ENCODE assay signal across 20 cellular contexts in genomic region chr16:27460663-27461482, GRCh38. TPM values are rescaled to one million over a fixed set of nuclear protein-coding genes. Genes with fewer than 3 reads are reported as not detected.
A peak's percentile ranks its signal among the peaks of the same experiment; 100 is the strongest.
DNase-seq lines count a peak whose midpoint lies in the region; ATAC-seq and TF ChIP-seq lines count a peak whose summit lies in the region.
"Had no signal": no experiment of that assay in that cellular context is flagged by ENCODE, and none has a peak within 500 bp of the region (broad histone marks: within the 10 kb centered on the region; RNA-seq: fewer than 3 reads in every experiment).

No MANE protein-coding gene starts in this region.

- CTCF ChIA-PET in OCI-LY7 (lab: Charles Lee; ENCODE audit: unreplicated experiment), result no interaction called here

- H2BK12ac ChIP-seq in trophoblast cell (ENCODE audit: low read length), result no peak overlapping the region

- intact Hi-C loops in OCI-LY7 (cut with micrococcal nuclease; ENCODE audit: unreplicated experiment) (no loop called here), esophagus muscularis mucosa (cut with DNase I) (no loop called here)

- no peak overlapping the region for H3K27ac ChIP-seq in OCI-LY7 (ENCODE audit: low read depth, low read length, poor library complexity, severe bottlenecking)
- peak overlapping the region in 3 of 4 donors; percentile 21 to 52 (median 39) for H3K27ac ChIP-seq in esophagus muscularis mucosa (replicated peaks in 1 of 4)
- H3K27ac ChIP-seq in trophoblast cell (ENCODE audit: low read depth, low read length), result no peak overlapping the region

- H3K27me3 Mint-ChIP-seq in type B pancreatic cell, result no peaks in the 10 kb centered on the region
- H3K27me3 Mint-ChIP-seq: naive B cell; stimulated activated naive B cell treated with anti-CD40 and anti-IgM and Interleukin-4, amounts not matched to agents 10 μg/mL and 1 μg/mL and 100 μg/mL, for 72 hours had no signal

- H3K4me1 Mint-ChIP-seq in type B pancreatic cell (ENCODE audit: unreplicated experiment), result peaks cover 10% of the 10 kb centered on the region

- TF ChIP-seq CTCF in OCI-LY7 (conservative IDR thresholded peaks at IDR 0.05; ENCODE audit: low read length) (no peak), esophagus muscularis mucosa (IDR thresholded peaks at IDR 0.05) (no peak), type B pancreatic cell (conservative IDR thresholded peaks at IDR 0.05) (no peak)

- no peaks in the 10 kb centered on the region for H3K9me2 ChIP-seq in OCI-LY7 (ENCODE audit: insufficient read depth, low read length)

- no peak overlapping the region for H4K8ac ChIP-seq in trophoblast cell (ENCODE audit: low read depth, low read length)

- peaks cover 46% of the 10 kb centered on the region for H3K36me3 ChIP-seq in OCI-LY7 (ENCODE audit: insufficient read depth, low read length)
- peaks cover 47 to 69% (median 66%) of the 10 kb centered on the region in 4 donors for H3K36me3 ChIP-seq in esophagus muscularis mucosa
- peaks cover 62% of the 10 kb centered on the region in 2 experiments for H3K36me3 ChIP-seq in trophoblast cell (ENCODE audit: control insufficient read depth in 1 of 2, insufficient read depth in 2 of 2, low read length in 2 of 2)

- POLR2A ChIA-PET in OCI-LY7 (lab: Charles Lee), result interaction anchor here (0.6 to 1.2 kb wide), 2 partner anchors 9 to 709 kb away, joined by 3 to 4 read pairs; no protein-coding TSS in a partner anchor

- peak overlapping the region; percentile 32 for H4K12ac ChIP-seq in trophoblast cell (ENCODE audit: low read depth, low read length)

- H3K4me3 ChIP-seq in OCI-LY7 (ENCODE audit: low read depth, low read length, poor library complexity, severe bottlenecking) (no peak overlapping the region), esophagus muscularis mucosa (no peak overlapping the region), trophoblast cell (ENCODE audit: low read depth, low read length) (no peak overlapping the region)

- no peak overlapping the region for H3K14ac ChIP-seq in trophoblast cell (ENCODE audit: low read length)

- H2AK5ac ChIP-seq in trophoblast cell (ENCODE audit: low read length), result no peak overlapping the region

- H3K36me3 Mint-ChIP-seq in type B pancreatic cell, result peaks cover 15% of the 10 kb centered on the region
- H3K36me3 Mint-ChIP-seq: naive B cell had no signal

- H3K4me1 ChIP-seq in OCI-LY7 (ENCODE audit: insufficient read depth, low read length, poor library complexity, severe bottlenecking) (peaks cover 1% of the 10 kb centered on the region), esophagus muscularis mucosa (peaks cover 17 to 33% (median 31%) of the 10 kb centered on the region in 4 donors), trophoblast cell (ENCODE audit: control insufficient read depth in 1 of 2, insufficient read depth in 2 of 2, low read length in 2 of 2) (peaks cover 0 to 3% of the 10 kb centered on the region in 2 experiments)

- DNase-seq in activated CD8-positive, alpha-beta memory T cell treated with anti-CD3 and anti-CD28 coated beads, Interleukin-2, amount 50 U/mL, for 4 hours, result peak; percentile 11
- DNase-seq in activated CD8-positive, alpha-beta memory T cell treated with anti-CD3 and anti-CD28 coated beads, Interleukin-2, amount 50 U/mL, for 48 hours, result no peak
- DNase-seq in OCI-LY7 (ENCODE audit: low spot score), result no peak
- DNase-seq in esophagus muscularis mucosa (ENCODE audit: extremely low spot score), result no peak
- DNase-seq in trophoblast cell, result no peak
- DNase-seq in RPMI8226, result no peak
- no peak for DNase-seq in type B pancreatic cell (ENCODE audit: extremely low spot score, unreplicated experiment)
- DNase-seq: activated CD4-positive, alpha-beta T cell treated with anti-CD3 and anti-CD28 coated beads for 1 hour; anterior cingulate cortex; C1 segment of cervical spinal cord; DMS153; glutamatergic neuron; naive B cell; NCI-H1417; NCI-H2171; NCI-H748 treated with DMSO at 0.1 percent for 48 hours; OCI-M1; stimulated activated naive B cell treated with anti-CD40 and anti-IgM and Interleukin-4, amounts not matched to agents 10 μg/mL and 1 μg/mL and 100 μg/mL, for 72 hours; T-helper 9 cell had no signal

- no peak overlapping the region for H3K4ac ChIP-seq in trophoblast cell (ENCODE audit: low read depth, low read length)

- TF ChIP-seq POLR2A in esophagus muscularis mucosa (IDR thresholded peaks at IDR 0.05; ENCODE audit: low read depth), result no peak

- H3K79me1 ChIP-seq in trophoblast cell (ENCODE audit: low read length), result no peaks in the 10 kb centered on the region

- no peaks in the 10 kb centered on the region for H3K9me3 Mint-ChIP-seq in type B pancreatic cell
- H3K9me3 Mint-ChIP-seq: naive B cell; stimulated activated naive B cell treated with anti-CD40 and anti-IgM and Interleukin-4, amounts not matched to agents 10 μg/mL and 1 μg/mL and 100 μg/mL, for 72 hours had no signal

- no peak overlapping the region for H2BK5ac ChIP-seq in trophoblast cell (ENCODE audit: low read depth, low read length, poor library complexity)

- H2BK120ac ChIP-seq in trophoblast cell (ENCODE audit: insufficient read depth, low read length, poor library complexity), result no peak overlapping the region

- H4K91ac ChIP-seq in trophoblast cell (ENCODE audit: low read depth, low read length), result no peak overlapping the region

- no peaks in the 10 kb centered on the region for H3K27me3 ChIP-seq in esophagus muscularis mucosa
- H3K27me3 ChIP-seq in trophoblast cell (ENCODE audit: insufficient read depth, low read length), result no peaks in the 10 kb centered on the region

- WGBS in esophagus muscularis mucosa, result 80% methylated on average over 7 of the region's 20 CpGs
- WGBS in trophoblast cell (ENCODE audit: extremely low coverage, insufficient coverage, insufficient read length), result no CpG with 5 or more reads among the region's 20 CpGs

- H3K9ac ChIP-seq in trophoblast cell (ENCODE audit: low read length), result no peak overlapping the region

- H3K4me3 Mint-ChIP-seq in type B pancreatic cell, result no peak overlapping the region
- H3K4me3 Mint-ChIP-seq: naive B cell; stimulated activated naive B cell treated with anti-CD40 and anti-IgM and Interleukin-4, amounts not matched to agents 10 μg/mL and 1 μg/mL and 100 μg/mL, for 72 hours had no signal

- no peak overlapping the region for H3K27ac Mint-ChIP-seq in type B pancreatic cell

- TSS peak; percentile 67 for BruUV-seq in OCI-LY7 (replicated peaks; lab: Mats Ljungman, UMichigan)

- H3K4me2 ChIP-seq in OCI-LY7 (ENCODE audit: low read length) (no peak overlapping the region), trophoblast cell (ENCODE audit: low read length) (no peak overlapping the region)

- H3K18ac ChIP-seq in trophoblast cell (ENCODE audit: low read length), result no peak overlapping the region

- TF ChIP-seq EP300 in esophagus muscularis mucosa (IDR thresholded peaks at IDR 0.05), result no peak

- H3K23ac ChIP-seq in trophoblast cell (ENCODE audit: low read length), result no peak overlapping the region

- no peaks in the 10 kb centered on the region for H4K20me1 ChIP-seq in OCI-LY7 (ENCODE audit: insufficient read depth, low read length)

- H3K9me3 ChIP-seq in OCI-LY7 (ENCODE audit: low read length) (no peaks in the 10 kb centered on the region), esophagus muscularis mucosa (no peaks in the 10 kb centered on the region), trophoblast cell (ENCODE audit: insufficient read depth, low read depth, low read length) (no peaks in the 10 kb centered on the region)

- H3K79me2 ChIP-seq in OCI-LY7 (ENCODE audit: insufficient read depth, low read depth, low read length) (no peaks in the 10 kb centered on the region), trophoblast cell (ENCODE audit: control insufficient read depth, insufficient read depth, low read length, poor library complexity) (no peaks in the 10 kb centered on the region)

- ATAC-seq in GM18873 (IDR thresholded peaks at IDR 0.05; ENCODE audit: low FRiP score, unreplicated experiment), result no peak
- ATAC-seq: stimulated activated naive B cell treated with anti-CD40 and anti-IgM and Interleukin-4, amounts not matched to agents 10 μg/mL and 1 μg/mL and 100 μg/mL, for 72 hours had no signal

- H2AFZ ChIP-seq in OCI-LY7 (ENCODE audit: low read length) (no peak overlapping the region), trophoblast cell (ENCODE audit: insufficient read depth, low read length, poor library complexity) (no peak overlapping the region)

RNA-seq across cellular contexts. Expression of gene IL21R, which starts 58.9 kb away (rescaled TPM):
- total RNA-seq in OCI-LY7 (2014; rRNA removed; shearing (Covaris generic)), result 10.0 and 10.9 TPM in 2 replicates
- 36.7 and 47.0 TPM in 2 replicates for total RNA-seq in OCI-LY7 (2022)
- under 1 TPM in 3 of 4 donors, not detected in 1; under 0.01 to 0.50 (median 0.17) TPM for total RNA-seq in esophagus muscularis mucosa
- 0.08 and 0.15 TPM in 2 replicates for polyA plus RNA-seq in trophoblast cell (2013)
- total RNA-seq in type B pancreatic cell (ENCODE audit: low replicate concordance), result 0.29 TPM in 1 of 2 replicates, not detected in the other

Comparison
In these comparisons a context has a peak if more than half of its experiments do, and no peak if none do; other contexts are left out.
1. H3K27ac ChIP-seq: peak in esophagus muscularis mucosa (3 of 4); none in OCI-LY7 (single experiment) and trophoblast cell (single experiment).